In genomic region chr14:102935756-102936155, GRCh38 we compare ENCODE assay signal across 33 cellular contexts. TPM values are rescaled to one million over a fixed set of nuclear protein-coding genes. Genes with fewer than 3 reads are reported as not detected.
"Had no signal": no experiment of that assay in that cellular context is flagged by ENCODE, and none has a peak within 500 bp of the region (broad histone marks: within the 10 kb centered on the region; RNA-seq: fewer than 3 reads in every experiment).

No MANE protein-coding gene starts in this region.

- ATAC-seq: left colon; left lung; lower lobe of right lung; natural killer cell; sciatic nerve; stimulated activated naive B cell treated with anti-CD40 and anti-IgM and Interleukin-4, amounts not matched to agents 10 μg/mL and 1 μg/mL and 100 μg/mL, for 72 hours; stimulated activated naive CD8-positive, alpha-beta T cell treated with anti-CD3 and anti-CD28 coated beads, Interleukin-15, Interleukin-2, amounts not matched to agents 100 U/mL and 50 U/mL, for 24 hours had no signal

- H3K4me3 ChIP-seq: left lung, lower lobe of right lung, neural progenitor cell, ovary, right atrium auricular region, skin epidermis, stomach, testis, thyroid gland, transverse colon, upper lobe of left lung, vagina had no signal

- H2AFZ ChIP-seq: neural progenitor cell had no signal

- H3K4me1 ChIP-seq: neural progenitor cell had no signal

- FAIRE-seq: islet of Langerhans, kidney had no signal

- H3K27me3 ChIP-seq: ovary, testis, thyroid gland, vagina had no signal

- H3K36me3 ChIP-seq: neural progenitor cell, neutrophil, ovary had no signal

- H3K9me3 ChIP-seq: left lung, lower lobe of right lung, neutrophil, ovary, right atrium auricular region, stomach, testis, thyroid gland, transverse colon, upper lobe of left lung, vagina had no signal

- H3K27ac ChIP-seq: left lung, lower lobe of right lung, neural progenitor cell, neutrophil, ovary, right atrium auricular region, skin epidermis, stomach, testis, thyroid gland, transverse colon, upper lobe of left lung, vagina had no signal

- H3K36me3 Mint-ChIP-seq: immature natural killer cell, natural killer cell had no signal

- H3K27ac Mint-ChIP-seq: immature natural killer cell, mesothelial cell of epicardium, natural killer cell, nephron progenitor cell, progenitor cell of endocrine pancreas had no signal

- H3K4me2 ChIP-seq: neural progenitor cell had no signal

- H3K4me3 Mint-ChIP-seq: immature natural killer cell; mesothelial cell of epicardium; naive B cell; natural killer cell; nephron progenitor cell; neural progenitor cell; stimulated activated naive B cell treated with anti-CD40 and anti-IgM and Interleukin-4, amounts not matched to agents 10 μg/mL and 1 μg/mL and 100 μg/mL, for 72 hours had no signal

- H3K9ac ChIP-seq: neural progenitor cell had no signal

- DNase-seq: hypothalamus; immature natural killer cell; left colon; left lung; mammary epithelial cell; mesendoderm; naive B cell; natural killer cell; nephron progenitor cell; occipital lobe; ovary; stimulated activated CD4-positive, alpha-beta T cell treated with anti-CD3 and anti-CD28 coated beads, Interleukin-12 subunit alpha, Interleukin-12 subunit beta, amount 100 ng/mL, for 4 hours; stimulated activated CD4-positive, alpha-beta T cell treated with anti-CD3 and anti-CD28 coated beads, Interleukin-15, amount 100 ng/mL, for 24 hours; stimulated activated CD4-positive, alpha-beta T cell treated with anti-CD3 and anti-CD28 coated beads, Interleukin-2, amount 100 ng/mL, for 24 hours; stimulated activated CD4-positive, alpha-beta T cell treated with anti-CD3 and anti-CD28 coated beads, Interleukin-4, amount 100 ng/mL, for 1 hour; stimulated activated naive B cell treated with anti-CD40 and anti-IgM and Interleukin-4, amounts not matched to agents 10 μg/mL and 1 μg/mL and 100 μg/mL, for 72 hours; stimulated activated naive CD8-positive, alpha-beta T cell treated with anti-CD3 and anti-CD28 coated beads, Interleukin-15, Interleukin-2, amounts not matched to agents 100 U/mL and 50 U/mL, for 24 hours; stomach; testis; thyroid gland; transverse colon; upper lobe of left lung had no signal

- H3K9me3 Mint-ChIP-seq: immature natural killer cell; mesothelial cell of epicardium; naive B cell; natural killer cell; nephron progenitor cell; neural progenitor cell; stimulated activated naive B cell treated with anti-CD40 and anti-IgM and Interleukin-4, amounts not matched to agents 10 μg/mL and 1 μg/mL and 100 μg/mL, for 72 hours had no signal

- H3K4me1 Mint-ChIP-seq: immature natural killer cell, mesothelial cell of epicardium, natural killer cell, nephron progenitor cell, neural progenitor cell had no signal

RNA-seq across cellular contexts. Expression of gene AMN, which starts 13.3 kb away (rescaled TPM):
- total RNA-seq: occipital lobe had no signal
